Comparison of ENCODE assay signal across 31 cellular contexts in the genomic region with DNA sequence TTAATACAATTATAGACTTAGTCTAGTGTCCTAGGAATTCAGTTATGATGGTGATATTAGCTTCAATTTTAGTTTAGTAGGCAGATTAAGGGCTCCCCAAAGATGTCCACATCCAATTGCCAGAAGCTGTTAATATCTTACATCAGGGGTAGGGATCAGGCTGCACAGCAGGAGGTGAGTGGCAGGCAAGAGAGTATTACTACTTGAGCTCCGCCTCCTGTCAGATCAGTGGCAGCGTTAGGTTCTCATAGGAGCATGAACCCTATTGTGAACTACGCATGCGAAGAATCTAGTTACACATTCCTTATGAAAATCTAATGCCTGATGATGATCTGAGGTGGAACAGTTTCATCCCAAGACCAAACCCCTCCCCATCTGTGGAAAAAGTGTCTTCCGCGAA. TPM values are rescaled to one million over a fixed set of nuclear protein-coding genes. Genes with fewer than 3 reads are reported as not detected.
"Had no signal": no experiment of that assay in that cellular context is flagged by ENCODE, and none has a peak within 500 bp of the region (broad histone marks: within the 10 kb centered on the region; RNA-seq: fewer than 3 reads in every experiment).

No MANE protein-coding gene starts in this region.

- H3K79me2 ChIP-seq: hepatocyte had no signal

- H3K36me3 Mint-ChIP-seq: activated naive CD8-positive, alpha-beta T cell had no signal

- H3K27ac ChIP-seq: body of pancreas, colonic mucosa, esophagus muscularis mucosa, foreskin keratinocyte, gastrocnemius medialis, heart right ventricle, hepatocyte had no signal

- H3K4me3 ChIP-seq: body of pancreas, colonic mucosa, esophagus muscularis mucosa, gastrocnemius medialis, heart right ventricle, hepatocyte had no signal

- H3K4me1 ChIP-seq: body of pancreas, colonic mucosa, esophagus muscularis mucosa, foreskin keratinocyte, gastrocnemius medialis, heart right ventricle had no signal

- H3K27ac Mint-ChIP-seq: activated B cell treated with CpG ODN at 0.5 μM for 24 hours; activated CD8-positive, alpha-beta T cell treated with anti-CD3 and anti-CD28 coated beads for 36 hours; activated naive CD8-positive, alpha-beta T cell; activated T-helper 17 cell treated with anti-CD3 and anti-CD28 coated beads, Interleukin-2, amount 50 U/mL, for 72 hours had no signal

- H3K27me3 ChIP-seq: body of pancreas, colonic mucosa, esophagus muscularis mucosa, foreskin keratinocyte, gastrocnemius medialis, hepatocyte had no signal

- H3K36me3 ChIP-seq: colonic mucosa, esophagus muscularis mucosa, gastrocnemius medialis, heart right ventricle had no signal

- H3K9me3 Mint-ChIP-seq: activated B cell treated with CpG ODN at 0.5 μM for 24 hours; activated CD8-positive, alpha-beta T cell treated with anti-CD3 and anti-CD28 coated beads for 36 hours; activated T-cell treated with anti-CD3 and anti-CD28 coated beads, Interleukin-2, amount 50 U/mL, for 4 hours; activated T-helper 17 cell treated with anti-CD3 and anti-CD28 coated beads, Interleukin-2, amount 50 U/mL, for 72 hours had no signal

- H3K9me3 ChIP-seq: body of pancreas, colonic mucosa, gastrocnemius medialis, heart right ventricle had no signal

- H3K4me3 Mint-ChIP-seq: activated B cell treated with CpG ODN at 0.5 μM for 24 hours; activated CD8-positive, alpha-beta T cell treated with anti-CD3 and anti-CD28 coated beads for 36 hours; activated naive CD8-positive, alpha-beta T cell; activated T-cell treated with anti-CD3 and anti-CD28 coated beads, Interleukin-2, amount 50 U/mL, for 4 hours; activated T-helper 17 cell treated with anti-CD3 and anti-CD28 coated beads, Interleukin-2, amount 50 U/mL, for 72 hours had no signal

- DNase-seq: activated B cell treated with CpG ODN at 0.5 μM for 24 hours; activated CD4-positive, alpha-beta T cell treated with anti-CD3 and anti-CD28 coated beads for 48 hours; activated CD4-positive, alpha-beta T cell treated with anti-CD3 and anti-CD28 coated beads, Interleukin-2, amount 50 U/mL, for 1 hour; activated CD4-positive, alpha-beta T cell treated with anti-CD3 and anti-CD28 coated beads, Interleukin-2, amount 50 U/mL, for 48 hours; activated CD8-positive, alpha-beta memory T cell treated with anti-CD3 and anti-CD28 coated beads for 24 hours; activated CD8-positive, alpha-beta T cell treated with anti-CD3 and anti-CD28 coated beads for 36 hours; activated effector memory CD4-positive, alpha-beta T cell treated with Interleukin-2 at 50 U/mL for 16 hours; activated gamma-delta T cell treated with Interleukin-2 at 50 U/mL for 16 hours; activated naive CD4-positive, alpha-beta T cell treated with anti-CD3 and anti-CD28 coated beads, Interleukin-2, amount 50 U/mL, for 16 hours; activated naive CD4-positive, alpha-beta T cell treated with Interleukin-2 at 50 U/mL for 16 hours; activated T-cell treated with anti-CD3 and anti-CD28 coated beads, Interleukin-2, amount 50 U/mL, for 4 hours; amniotic stem cell; anterior cingulate cortex; body of pancreas; caudate nucleus; cerebellar nuclear complex; colonic mucosa; effector memory CD4-positive, alpha-beta T cell; erythroblast; foreskin keratinocyte; gastrocnemius medialis; glutamatergic neuron; heart right ventricle; T-helper 2 cell had no signal

- H3K4me1 Mint-ChIP-seq: activated B cell treated with CpG ODN at 0.5 μM for 24 hours; activated T-helper 17 cell treated with anti-CD3 and anti-CD28 coated beads, Interleukin-2, amount 50 U/mL, for 72 hours had no signal

- H2AFZ ChIP-seq: hepatocyte had no signal

- ATAC-seq: activated CD4-positive, CD25-positive, alpha-beta regulatory T cell treated with anti-CD3 and anti-CD28 coated beads, Interleukin-2, amount 50 U/mL, for 24 hours; activated CD8-positive, alpha-beta T cell treated with anti-CD3 and anti-CD28 coated beads for 36 hours; activated T-cell treated with anti-CD3 and anti-CD28 coated beads, Interleukin-2, amount 50 U/mL, for 4 hours; activated T-helper 17 cell treated with anti-CD3 and anti-CD28 coated beads, Interleukin-2, amount 50 U/mL, for 72 hours; body of pancreas; foreskin keratinocyte; gastrocnemius medialis; heart right ventricle had no signal

- H3K4me2 ChIP-seq: hepatocyte had no signal

RNA-seq across cellular contexts. Expression of gene NYAP2, which starts 54.9 kb away (rescaled TPM):
- total RNA-seq: activated CD8-positive, alpha-beta T cell treated with anti-CD3 and anti-CD28 coated beads for 36 hours; dermis microvascular lymphatic vessel endothelial cell; foreskin keratinocyte; T-helper 1 cell treated with Interleukin-12 subunit alpha and Interleukin-12 subunit beta and Interleukin-4 antibody, amounts not matched to agents 30 ng/mL and 1 ng/mL, for 36 hours had no signal
- polyA plus RNA-seq: foreskin keratinocyte, heart right ventricle had no signal
